ENCODE assay signal across 32 cellular contexts in the genomic region with DNA sequence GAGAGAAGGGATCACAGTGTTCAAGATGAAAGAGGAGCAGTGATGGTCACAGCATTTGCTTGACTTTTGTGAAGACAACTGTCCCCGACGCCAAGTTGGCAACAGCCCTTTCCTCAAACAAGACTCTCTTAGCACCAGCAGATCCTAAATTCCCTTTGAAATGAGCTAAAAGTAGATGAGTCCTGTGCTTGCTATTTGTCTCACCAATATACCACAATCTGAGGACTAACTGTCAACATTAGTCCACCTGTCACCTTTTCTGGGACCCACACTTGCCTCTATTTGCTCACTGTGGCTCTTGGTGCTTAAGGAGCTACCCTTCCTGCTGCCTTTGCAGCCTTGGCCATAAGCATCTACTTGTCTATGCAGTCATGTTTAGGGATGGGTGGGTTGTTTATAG. TPM values are rescaled to one million over a fixed set of nuclear protein-coding genes. Genes with fewer than 3 reads are reported as not detected.
"Had no signal": no experiment of that assay in that cellular context is flagged by ENCODE, and none has a peak within 500 bp of the region (broad histone marks: within the 10 kb centered on the region; RNA-seq: fewer than 3 reads in every experiment).

No MANE protein-coding gene starts in this region.

- H3K27ac Mint-ChIP-seq: mesothelial cell of epicardium, progenitor cell of endocrine pancreas had no signal

- H3K27me3 Mint-ChIP-seq: naive B cell; natural killer cell treated with Interleukin-12 subunit alpha and Interleukin-12 subunit beta and Interleukin-15 and Interleukin-18, amount 100 ng/mL, for 72 hours; progenitor cell of endocrine pancreas; stimulated activated naive B cell treated with anti-CD40 and anti-IgM and Interleukin-4, amounts not matched to agents 10 μg/mL and 1 μg/mL and 100 μg/mL, for 72 hours had no signal

- H3K4me3 ChIP-seq: left lung, lower lobe of right lung, ovary, right atrium auricular region, right lobe of liver, smooth muscle cell, stomach, testis, thyroid gland, transverse colon, upper lobe of left lung, vagina had no signal

- H3K4me2 ChIP-seq: smooth muscle cell had no signal

- H3K27me3 ChIP-seq: left lung, ovary, right atrium auricular region, right lobe of liver, stomach, testis, thyroid gland, transverse colon, upper lobe of left lung, vagina had no signal

- H3K9me3 ChIP-seq: left lung, lower lobe of right lung, ovary, right atrium auricular region, right lobe of liver, stomach, testis, thyroid gland, transverse colon, upper lobe of left lung, vagina had no signal

- ATAC-seq: left colon; left lung; lower lobe of right lung; natural killer cell treated with Interleukin-12 subunit alpha and Interleukin-12 subunit beta and Interleukin-15 and Interleukin-18, amount 100 ng/mL, for 72 hours; right lobe of liver; stimulated activated naive B cell treated with anti-CD40 and anti-IgM and Interleukin-4, amounts not matched to agents 10 μg/mL and 1 μg/mL and 100 μg/mL, for 72 hours; stimulated activated naive CD8-positive, alpha-beta T cell treated with anti-CD3 and anti-CD28 coated beads, Interleukin-15, Interleukin-2, amounts not matched to agents 100 U/mL and 50 U/mL, for 24 hours had no signal

- H3K9me3 Mint-ChIP-seq: mesothelial cell of epicardium; naive B cell; natural killer cell treated with Interleukin-12 subunit alpha and Interleukin-12 subunit beta and Interleukin-15 and Interleukin-18, amount 100 ng/mL, for 72 hours; stimulated activated naive B cell treated with anti-CD40 and anti-IgM and Interleukin-4, amounts not matched to agents 10 μg/mL and 1 μg/mL and 100 μg/mL, for 72 hours had no signal

- FAIRE-seq: kidney had no signal

- H3K27ac ChIP-seq: left lung, lower lobe of right lung, ovary, right atrium auricular region, right lobe of liver, stomach, testis, thyroid gland, transverse colon, upper lobe of left lung, vagina had no signal

- H3K4me1 ChIP-seq: left lung, lower lobe of right lung, right atrium auricular region, right lobe of liver, stomach, testis, thyroid gland, transverse colon, upper lobe of left lung, vagina had no signal

- DNase-seq: hippocampal formation; kidney; left colon; left lung; lower lobe of right lung; mammary epithelial cell; mesendoderm; naive B cell; ovary; right lobe of liver; stimulated activated CD4-positive, alpha-beta T cell treated with anti-CD3 and anti-CD28 coated beads, Interleukin-1b, Interleukin-23, amount 100 ng/mL, for 48 hours; stimulated activated CD4-positive, alpha-beta T cell treated with anti-CD3 and anti-CD28 coated beads, Interleukin-2, amount 100 ng/mL, for 48 hours; stimulated activated CD4-positive, alpha-beta T cell treated with anti-CD3 and anti-CD28 coated beads, Interleukin-4, amount 100 ng/mL, for 4 hours; stimulated activated CD8-positive, alpha-beta memory T cell treated with anti-CD3 and anti-CD28 coated beads, Interleukin-4, amount 100 ng/mL, for 48 hours; stimulated activated naive B cell treated with anti-CD40 and anti-IgM and Interleukin-4, amounts not matched to agents 10 μg/mL and 1 μg/mL and 100 μg/mL, for 72 hours; stimulated activated naive CD8-positive, alpha-beta T cell treated with anti-CD3 and anti-CD28 coated beads, Interleukin-15, Interleukin-2, amounts not matched to agents 100 U/mL and 50 U/mL, for 24 hours; stomach; testis; thyroid gland; transverse colon; upper lobe of left lung had no signal

- H3K36me3 ChIP-seq: ovary, vagina had no signal

- H3K4me3 Mint-ChIP-seq: mesothelial cell of epicardium; naive B cell; natural killer cell treated with Interleukin-12 subunit alpha and Interleukin-12 subunit beta and Interleukin-15 and Interleukin-18, amount 100 ng/mL, for 72 hours; stimulated activated naive B cell treated with anti-CD40 and anti-IgM and Interleukin-4, amounts not matched to agents 10 μg/mL and 1 μg/mL and 100 μg/mL, for 72 hours had no signal

- H3K4me1 Mint-ChIP-seq: mesothelial cell of epicardium; stimulated activated naive B cell treated with anti-CD40 and anti-IgM and Interleukin-4, amounts not matched to agents 10 μg/mL and 1 μg/mL and 100 μg/mL, for 72 hours had no signal

RNA-seq across cellular contexts. Expression of gene COL2A1, which starts 47.4 kb away (rescaled TPM):
- total RNA-seq: kidney; lower lobe of right lung; mononuclear cell; natural killer cell treated with Interleukin-12 subunit alpha and Interleukin-12 subunit beta and Interleukin-15 and Interleukin-18, amount 100 ng/mL, for 72 hours; pulmonary artery endothelial cell; renal cortical epithelial cell; right atrium auricular region; right lobe of liver; thyroid gland; vagina had no signal
- polyA plus RNA-seq: liver, urinary bladder had no signal
